In the genomic region with DNA sequence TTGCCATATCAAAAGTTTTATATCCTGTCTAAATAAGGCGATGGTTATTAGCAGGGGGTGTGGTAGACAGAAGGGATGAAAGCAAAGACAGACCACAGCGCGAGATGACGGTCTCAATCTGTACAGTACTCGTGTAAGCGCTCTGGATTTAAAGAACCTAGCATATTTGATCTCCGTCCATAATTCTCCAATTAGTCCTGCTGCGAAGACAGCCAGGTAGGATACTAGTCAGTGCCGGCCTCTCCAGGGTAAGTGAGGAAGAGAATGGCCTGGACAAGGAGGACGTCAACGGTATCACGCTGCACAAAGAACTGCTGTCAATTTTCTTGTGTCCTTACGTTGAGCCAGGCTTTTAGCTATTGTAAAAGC, we compare ENCODE assay signal across 8 cellular contexts. TPM values are rescaled to one million over a fixed set of nuclear protein-coding genes. Genes with fewer than 3 reads are reported as not detected.
DNase-seq lines count a peak whose midpoint lies in the region; ATAC-seq, FAIRE-seq and TF ChIP-seq lines count a peak whose summit lies in the region.

No MANE protein-coding gene starts in this region.

- no TSS peak for BruUV-seq in Calu3 (replicated peaks; lab: Mats Ljungman, UMichigan)

- peak overlapping the region; percentile 82 for H3K4me2 ChIP-seq in keratinocyte (ENCODE audit: control insufficient read depth, extremely low read depth, insufficient read depth, low read depth, low read length)

- H3K79me2 ChIP-seq in keratinocyte (ENCODE audit: control insufficient read depth, insufficient read depth, low read length): peaks cover 19% of the 10 kb centered on the region

- no peaks in the 10 kb centered on the region for H3K9me1 ChIP-seq in keratinocyte (ENCODE audit: control insufficient read depth, extremely low read depth, insufficient read depth, low read length)

- H3K27me3 ChIP-seq in keratinocyte (ENCODE audit: control insufficient read depth, extremely low read depth, insufficient read depth, low read length) (no peaks in the 10 kb centered on the region), upper lobe of right lung (no peaks in the 10 kb centered on the region)

- H3K4me1 ChIP-seq in keratinocyte (ENCODE audit: control insufficient read depth, extremely low read depth, insufficient read depth, low read length): peaks cover 10% of the 10 kb centered on the region
- peaks cover 14% of the 10 kb centered on the region for H3K4me1 ChIP-seq in upper lobe of right lung

- intact Hi-C loops in Calu3 (cut with micrococcal nuclease; ENCODE audit: unreplicated experiment) (loop anchor here (5.0 to 10.0 kb wide), 2 partner anchors 241 to 298 kb away; a partner anchor contains a TSS), upper lobe of right lung (cut with DNase I) (no loop called here), sciatic nerve (cut with DNase I) (loop anchor here (10.0 kb wide), 1 partner anchor 141 kb away; a partner anchor contains a TSS)

- CTCF ChIA-PET in Calu3 (lab: Charles Lee): no interaction called here
- CTCF ChIA-PET in activated CD8-positive, alpha-beta T cell treated with anti-CD3 and anti-CD28 coated beads, Interleukin-2, amount 10 ng/mL, durations not matched to agents 7 days and 5 days (lab: Charles Lee): interaction anchor here (0.8 to 2.6 kb wide), 4 partner anchors 9 to 300 kb away, joined by 3 to 6 read pairs (median 4); no protein-coding TSS in a partner anchor

- FAIRE-seq in keratinocyte (lab: Jason Lieb, UNC): no peak

- no peak overlapping the region for H3K4me3 Mint-ChIP-seq in Calu3 (ENCODE audit: low read depth, unreplicated experiment)
- no peak overlapping the region for H3K4me3 Mint-ChIP-seq in activated CD8-positive, alpha-beta T cell treated with anti-CD3 and anti-CD28 coated beads, Interleukin-2, amount 10 ng/mL, durations not matched to agents 7 days and 5 days

- no peaks in the 10 kb centered on the region for H3K27me3 Mint-ChIP-seq in Calu3 (ENCODE audit: unreplicated experiment)
- no peaks in the 10 kb centered on the region for H3K27me3 Mint-ChIP-seq in activated CD8-positive, alpha-beta T cell treated with anti-CD3 and anti-CD28 coated beads, Interleukin-2, amount 10 ng/mL, durations not matched to agents 7 days and 5 days (ENCODE audit: low read depth)

- H4K20me1 ChIP-seq in keratinocyte (ENCODE audit: control insufficient read depth, extremely low read depth, insufficient read depth, low read length): no peaks in the 10 kb centered on the region

- H3K4me3 ChIP-seq in keratinocyte (ENCODE audit: control insufficient read depth in 2 of 3, extremely low read depth in 1 of 3, insufficient read depth in 2 of 3, low read depth in 1 of 3, low read length in 3 of 3) (peak overlapping the region; percentile 62 to 88 (median 88)), upper lobe of right lung (peak overlapping the region; percentile 77)

- H3K27ac ChIP-seq in keratinocyte (ENCODE audit: control insufficient read depth, insufficient read depth, low read length): peak overlapping the region; percentile 87
- H3K27ac ChIP-seq in upper lobe of right lung: no peak overlapping the region

- H3K4me1 Mint-ChIP-seq in Calu3 (ENCODE audit: low read depth, unreplicated experiment): no peaks in the 10 kb centered on the region
- H3K4me1 Mint-ChIP-seq in activated CD8-positive, alpha-beta T cell treated with anti-CD3 and anti-CD28 coated beads, Interleukin-2, amount 10 ng/mL, durations not matched to agents 7 days and 5 days (ENCODE audit: low read depth): peaks cover 25% of the 10 kb centered on the region

- H3K9me3 Mint-ChIP-seq in Calu3 (ENCODE audit: low read depth, unreplicated experiment): no peaks in the 10 kb centered on the region
- no peaks in the 10 kb centered on the region for H3K9me3 Mint-ChIP-seq in activated CD8-positive, alpha-beta T cell treated with anti-CD3 and anti-CD28 coated beads, Interleukin-2, amount 10 ng/mL, durations not matched to agents 7 days and 5 days (ENCODE audit: insufficient read depth)

- H3K36me3 Mint-ChIP-seq in Calu3 (ENCODE audit: insufficient read depth, unreplicated experiment): no peaks in the 10 kb centered on the region
- H3K36me3 Mint-ChIP-seq in activated CD8-positive, alpha-beta T cell treated with anti-CD3 and anti-CD28 coated beads, Interleukin-2, amount 10 ng/mL, durations not matched to agents 7 days and 5 days (ENCODE audit: low read depth): peaks cover 32% of the 10 kb centered on the region

- no peaks in the 10 kb centered on the region for H3K9me3 ChIP-seq in keratinocyte (ENCODE audit: control insufficient read depth, low read depth, low read length)
- H3K9me3 ChIP-seq in upper lobe of right lung: no peaks in the 10 kb centered on the region

- H2AFZ ChIP-seq in keratinocyte (ENCODE audit: control insufficient read depth, low read length): peak overlapping the region; percentile 99

- peak overlapping the region; percentile 88 for H3K9ac ChIP-seq in keratinocyte (ENCODE audit: control insufficient read depth, extremely low read depth, insufficient read depth, low read length)

- H3K36me3 ChIP-seq in keratinocyte (ENCODE audit: control insufficient read depth in 2 of 2, extremely low read depth in 1 of 2, insufficient read depth in 2 of 2, low read length in 2 of 2) (no peaks in the 10 kb centered on the region), upper lobe of right lung (no peaks in the 10 kb centered on the region)

- POLR2A ChIA-PET in activated CD8-positive, alpha-beta T cell treated with anti-CD3 and anti-CD28 coated beads, Interleukin-2, amount 10 ng/mL, durations not matched to agents 7 days and 5 days (lab: Charles Lee): interaction anchor here (0.5 to 4.2 kb wide), 17 partner anchors 13 to 248 kb away, joined by 3 to 48 read pairs (median 3); a partner anchor contains a TSS

- TF ChIP-seq CTCF in Calu3 (IDR thresholded peaks at IDR 0.05; ENCODE audit: unreplicated experiment): no peak
- no peak for TF ChIP-seq CTCF in keratinocyte (optimal IDR thresholded peaks at IDR 0.05 in 1 of 3, IDR thresholded peaks at IDR 0.05 in 1 of 3, conservative IDR thresholded peaks at IDR 0.05 in 1 of 3; ENCODE audit: extremely low read depth in 1 of 3, insufficient read depth in 2 of 3, low read length in 3 of 3)
- TF ChIP-seq CTCF in upper lobe of right lung (IDR thresholded peaks at IDR 0.05): no peak

- DNase-seq in Calu3 (peak; percentile 12), HuH-7.5 (ENCODE audit: low spot score) (peak; percentile 22), keratinocyte (ENCODE audit: low read depth, low spot score) (no peak), upper lobe of right lung (no peak), sciatic nerve (ENCODE audit: low spot score) (no peak), inferior parietal cortex (ENCODE audit: extremely low spot score) (no peak)
- DNase-seq in activated CD8-positive, alpha-beta T cell treated with anti-CD3 and anti-CD28 coated beads, Interleukin-2, amount 10 ng/mL, durations not matched to agents 7 days and 5 days: peak; percentile 59

- H3K27ac Mint-ChIP-seq in Calu3 (ENCODE audit: unreplicated experiment): no peak overlapping the region
- H3K27ac Mint-ChIP-seq in activated CD8-positive, alpha-beta T cell treated with anti-CD3 and anti-CD28 coated beads, Interleukin-2, amount 10 ng/mL, durations not matched to agents 7 days and 5 days: no peak overlapping the region

- dilution Hi-C loops in keratinocyte (cut with MboI; ENCODE audit: extremely low pct_ligation_motif_present, low sequenced_read_pairs): no loop called here

- peak; percentile 9 for ATAC-seq in GM19035 (IDR thresholded peaks at IDR 0.05; ENCODE audit: unreplicated experiment)
- peak; percentile 20 for ATAC-seq in activated CD8-positive, alpha-beta T cell treated with anti-CD3 and anti-CD28 coated beads, Interleukin-2, amount 10 ng/mL, durations not matched to agents 7 days and 5 days
- no peak for ATAC-seq in upper lobe of right lung
- ATAC-seq in sciatic nerve: no peak

RNA-seq across cellular contexts. Expression of a gene that starts 0.7 kb away (rescaled TPM):
- 29.4 and 30.2 TPM in 2 replicates for total RNA-seq in Calu3 (2022)
- total RNA-seq in activated CD8-positive, alpha-beta T cell treated with anti-CD3 and anti-CD28 coated beads, Interleukin-2, amount 10 ng/mL, durations not matched to agents 7 days and 5 days: 10 to 100 TPM; 43.6 to 43.7 TPM
- 0.44 to 3.4 TPM (median 2.6 TPM) in 3 replicates for polyA plus RNA-seq in keratinocyte
- not detected for polyA plus RNA-seq in keratinocyte (2011; ENCODE audit: low read depth)
- 0.87 and 1.1 TPM in 2 replicates for polyA plus RNA-seq in keratinocyte (2011; cell fraction: cytosol; rRNA removed)
- polyA plus RNA-seq in keratinocyte (2011; cell fraction: nucleus; rRNA removed): 0.27 and 0.79 TPM in 2 replicates
- 3.5 TPM in 1 of 2 replicates, not detected in the other for polyA plus RNA-seq in keratinocyte (2012; ENCODE audit: low replicate concordance)
- polyA minus RNA-seq in keratinocyte: 0.20 to 2.4 TPM (median 2.1 TPM) in 3 replicates
- not detected for polyA minus RNA-seq in keratinocyte (2011; cell fraction: cytosol; rRNA and poly(A)+ RNA removed)
- polyA minus RNA-seq in keratinocyte (2011; cell fraction: nucleus; rRNA and poly(A)+ RNA removed): 0.53 and 0.85 TPM in 2 replicates
- not detected for total RNA-seq in upper lobe of right lung
- total RNA-seq in sciatic nerve: 0.31 TPM

Comparison
In these comparisons a context has a peak if more than half of its experiments do, and no peak if none do; other contexts are left out.
1. DNase-seq: peak in Calu3 (single experiment), HuH-7.5 (single experiment) and activated CD8-positive, alpha-beta T cell treated with anti-CD3 and anti-CD28 coated beads, Interleukin-2, amount 10 ng/mL, durations not matched to agents 7 days and 5 days (single experiment); none in keratinocyte (single experiment), upper lobe of right lung (single experiment), sciatic nerve (single experiment) and inferior parietal cortex (single experiment).
2. ATAC-seq: peak in GM19035 (single experiment) and activated CD8-positive, alpha-beta T cell treated with anti-CD3 and anti-CD28 coated beads, Interleukin-2, amount 10 ng/mL, durations not matched to agents 7 days and 5 days (single experiment); none in upper lobe of right lung (single experiment) and sciatic nerve (single experiment).
3. RNA of a gene that starts 0.7 kb away (total RNA-seq): 43.6 to 43.7 TPM in activated CD8-positive, alpha-beta T cell treated with anti-CD3 and anti-CD28 coated beads, Interleukin-2, amount 10 ng/mL, durations not matched to agents 7 days and 5 days and 29.4 to 30.2 TPM in Calu3; 0.31 TPM in sciatic nerve (single experiment) and not detected in upper lobe of right lung (single experiment); every median in the first group is over 10 times any median in the second.